17 cellular contexts compared by ENCODE assay signal in genomic region chr14:104344815-104345214, GRCh38.
DNase-seq lines count a peak whose midpoint lies in the region; ATAC-seq and TF ChIP-seq lines count a peak whose summit lies in the region.
"Had no signal": no experiment of that assay in that cellular context is flagged by ENCODE, and none has a peak within 500 bp of the region (broad histone marks: within the 10 kb centered on the region; RNA-seq: fewer than 3 reads in every experiment).

No MANE protein-coding gene starts in this region.

- peaks cover 25% of the 10 kb centered on the region for H3K4me1 Mint-ChIP-seq in nephron
- H3K4me1 Mint-ChIP-seq: CD8-positive, alpha-beta memory T cell had no signal

- no peaks in the 10 kb centered on the region for H3K36me3 Mint-ChIP-seq in nephron (ENCODE audit: low read depth)

- ATAC-seq in HG03139 (IDR thresholded peaks at IDR 0.05; ENCODE audit: unreplicated experiment) = no peak
- ATAC-seq in HG03469 (IDR thresholded peaks at IDR 0.05; ENCODE audit: unreplicated experiment) = no peak

- no peak overlapping the region for H3K27ac Mint-ChIP-seq in nephron
- H3K27ac Mint-ChIP-seq: T-helper 1 cell treated with Interleukin-12 subunit alpha and Interleukin-12 subunit beta and Interleukin-4 antibody, amounts not matched to agents 30 μg/mL and 1 μg/mL, for 36 hours had no signal

- TF ChIP-seq CTCF in C4-2B (conservative IDR thresholded peaks at IDR 0.05) (no peak), nephron (IDR thresholded peaks at IDR 0.05; ENCODE audit: unreplicated experiment in 3 of 3) (no peak)

- peaks cover 10% of the 10 kb centered on the region for H3K9me3 Mint-ChIP-seq in nephron
- H3K9me3 Mint-ChIP-seq: T-helper 1 cell treated with Interleukin-12 subunit alpha and Interleukin-12 subunit beta and Interleukin-4 antibody, amounts not matched to agents 30 μg/mL and 1 μg/mL, for 36 hours had no signal

- H3K27me3 Mint-ChIP-seq in nephron (ENCODE audit: low read depth) = peaks cover 43% of the 10 kb centered on the region

- peak; percentile 85 for DNase-seq in COR-L47 (lab: John Stamatoyannopoulos, UW)
- DNase-seq in NCI-H748 (lab: John Stamatoyannopoulos, UW; ENCODE audit: unreplicated experiment) = peak; percentile 87
- DNase-seq in DMS53 treated with DMSO at 0.1 percent for 48 hours (lab: John Stamatoyannopoulos, UW; ENCODE audit: unreplicated experiment) = no peak
- DNase-seq: CD8-positive, alpha-beta memory T cell; GF-D8; Kasumi-1; MG63; NCI-H1436; NCI-H187 treated with DMSO at 0.1 percent for 48 hours; NCI-H446; Right ventricle myocardium superior had no signal

- peak overlapping the region; percentile 57 for H3K27ac ChIP-seq in C4-2B
- H3K27ac ChIP-seq: BLaER1 treated with 17β-estradiol and CSF1 and Interleukin-3, amounts not matched to agents 10 nM and 100 nM had no signal

- H3K4me3 Mint-ChIP-seq in nephron = peak overlapping the region in 2 of 3 experiments; percentile 9 to 30
- H3K4me3 Mint-ChIP-seq: CD8-positive, alpha-beta memory T cell; T-helper 1 cell treated with Interleukin-12 subunit alpha and Interleukin-12 subunit beta and Interleukin-4 antibody, amounts not matched to agents 30 μg/mL and 1 μg/mL, for 36 hours had no signal
